In genomic region chrX:101708180-101708579, GRCh38 we compare ENCODE assay signal across 30 cellular contexts. TPM values are rescaled to one million over a fixed set of nuclear protein-coding genes. Genes with fewer than 3 reads are reported as not detected.
DNase-seq lines count a peak whose midpoint lies in the region; TF ChIP-seq lines count a peak whose summit lies in the region.
"Had no signal": no experiment of that assay in that cellular context is flagged by ENCODE, and none has a peak within 500 bp of the region (broad histone marks: within the 10 kb centered on the region; RNA-seq: fewer than 3 reads in every experiment).

No MANE protein-coding gene starts in this region.

- intact Hi-C loops in transverse colon (cut with DNase I; ENCODE audit: low total_unique reads), result no loop called here

- no peaks in the 10 kb centered on the region for H3K4me1 ChIP-seq in hepatocyte (ENCODE audit: insufficient read depth)
- no peaks in the 10 kb centered on the region for H3K4me1 ChIP-seq in transverse colon
- H3K4me1 ChIP-seq: breast epithelium, Caco-2, colonic mucosa, heart left ventricle, prostate gland, spleen, tibial artery had no signal

- in situ Hi-C loops in transverse colon (cut with MboI; ENCODE audit: low pct_ligation_motif_present in 1 of 4, low pct_unique_long_range_greater_than_20kb in 1 of 4, low sequenced_read_pairs in 3 of 4), result no loop called here

- no peaks in the 10 kb centered on the region for H3K27me3 Mint-ChIP-seq in brain
- H3K27me3 Mint-ChIP-seq in mesothelial cell of epicardium (ENCODE audit: low read depth), result no peaks in the 10 kb centered on the region
- H3K27me3 Mint-ChIP-seq: activated B cell treated with CpG ODN at 0.5 μM for 24 hours; activated CD4-positive, alpha-beta memory T cell treated with anti-CD3 and anti-CD28 coated beads for 36 hours; IgD-negative memory B cell; stimulated activated naive CD8-positive, alpha-beta T cell treated with anti-CD3 and anti-CD28 coated beads, Interleukin-15, Interleukin-2, amounts not matched to agents 100 ng/mL and 50 ng/mL, for 24 hours had no signal

- no peaks in the 10 kb centered on the region for H4K20me1 ChIP-seq in hepatocyte (ENCODE audit: insufficient read depth, poor library complexity, severe bottlenecking)

- no peak for TF ChIP-seq EP300 in transverse colon (IDR thresholded peaks at IDR 0.05; ENCODE audit: low read depth)

- no peak overlapping the region for H2AFZ ChIP-seq in hepatocyte

- H3K4me3 Mint-ChIP-seq in brain (peak overlapping the region in 1 of 5 experiments; percentile 3), mesothelial cell of epicardium (no peak overlapping the region)
- H3K4me3 Mint-ChIP-seq: activated B cell treated with CpG ODN at 0.5 μM for 24 hours; activated CD4-positive, alpha-beta memory T cell treated with anti-CD3 and anti-CD28 coated beads for 36 hours; activated naive CD8-positive, alpha-beta T cell treated with anti-CD3 and anti-CD28 coated beads, Interleukin-2, amount 50 U/mL, for 24 hours; H9; IgD-negative memory B cell; neural crest cell; stimulated activated naive CD8-positive, alpha-beta T cell treated with anti-CD3 and anti-CD28 coated beads, Interleukin-15, Interleukin-2, amounts not matched to agents 100 ng/mL and 50 ng/mL, for 24 hours had no signal

- no peaks in the 10 kb centered on the region for H3K9me2 ChIP-seq in hepatocyte (replicated peaks; ENCODE audit: insufficient read depth)

- H3K36me3 ChIP-seq in hepatocyte (replicated peaks; ENCODE audit: insufficient read depth, low read depth) (no peaks in the 10 kb centered on the region), transverse colon (no peaks in the 10 kb centered on the region)
- H3K36me3 ChIP-seq: breast epithelium, colonic mucosa, heart left ventricle, prostate gland, spleen, tibial artery had no signal

- no peak for TF ChIP-seq CTCF in brain (conservative IDR thresholded peaks at IDR 0.05)
- no peak for TF ChIP-seq CTCF in mesothelial cell of epicardium (IDR thresholded peaks at IDR 0.05; ENCODE audit: unreplicated experiment)
- TF ChIP-seq CTCF in hepatocyte (IDR thresholded peaks at IDR 0.05; ENCODE audit: poor library complexity), result no peak
- TF ChIP-seq CTCF in transverse colon (IDR thresholded peaks at IDR 0.05), result no peak

- H3K27me3 ChIP-seq in hepatocyte, result no peaks in the 10 kb centered on the region
- no peaks in the 10 kb centered on the region for H3K27me3 ChIP-seq in transverse colon
- H3K27me3 ChIP-seq: colonic mucosa, heart left ventricle, spleen, tibial artery had no signal

- no peaks in the 10 kb centered on the region for H3K9me3 Mint-ChIP-seq in brain
- peaks cover 22% of the 10 kb centered on the region for H3K9me3 Mint-ChIP-seq in mesothelial cell of epicardium
- H3K9me3 Mint-ChIP-seq: activated B cell treated with CpG ODN at 0.5 μM for 24 hours; activated CD4-positive, alpha-beta memory T cell treated with anti-CD3 and anti-CD28 coated beads for 36 hours; activated naive CD8-positive, alpha-beta T cell treated with anti-CD3 and anti-CD28 coated beads, Interleukin-2, amount 50 U/mL, for 24 hours; IgD-negative memory B cell; stimulated activated naive CD8-positive, alpha-beta T cell treated with anti-CD3 and anti-CD28 coated beads, Interleukin-15, Interleukin-2, amounts not matched to agents 100 ng/mL and 50 ng/mL, for 24 hours had no signal

- H3K4me2 ChIP-seq in hepatocyte, result no peak overlapping the region

- H3K27ac ChIP-seq in hepatocyte (no peak overlapping the region), transverse colon (no peak overlapping the region)
- H3K27ac ChIP-seq: breast epithelium, colonic mucosa, heart left ventricle, prostate gland, spleen, tibial artery had no signal

- WGBS in hepatocyte (ENCODE audit: low lambda C conversion rate, missing lambda C conversion rate), result 44% methylated on average over 3 of the region's 3 CpGs
- 67 to 70% methylated on average over 2 to 3 of the region's 3 CpGs for WGBS in transverse colon (ENCODE audit: low coverage in 1 of 2), 2 donors

- H3K9me3 ChIP-seq in hepatocyte (ENCODE audit: low read depth) (no peaks in the 10 kb centered on the region), transverse colon (no peaks in the 10 kb centered on the region)
- H3K9me3 ChIP-seq: breast epithelium, Caco-2, colonic mucosa, heart left ventricle, prostate gland, spleen, tibial artery had no signal

- H3K4me1 Mint-ChIP-seq in brain (peaks cover 15% of the 10 kb centered on the region), mesothelial cell of epicardium (peaks cover 3% of the 10 kb centered on the region)
- H3K4me1 Mint-ChIP-seq: activated B cell treated with CpG ODN at 0.5 μM for 24 hours; activated naive CD8-positive, alpha-beta T cell treated with anti-CD3 and anti-CD28 coated beads, Interleukin-2, amount 50 U/mL, for 24 hours; IgD-negative memory B cell had no signal

- no peak overlapping the region for H3K4me3 ChIP-seq in hepatocyte
- H3K4me3 ChIP-seq in transverse colon, result no peak overlapping the region
- H3K4me3 ChIP-seq: breast epithelium, colonic mucosa, heart left ventricle, prostate gland, spleen, tibial artery had no signal

- no peak for TF ChIP-seq POLR2A in transverse colon (IDR thresholded peaks at IDR 0.05)

- no peaks in the 10 kb centered on the region for H3K79me2 ChIP-seq in hepatocyte

- DNase-seq in NCI-H748 (lab: John Stamatoyannopoulos, UW; ENCODE audit: unreplicated experiment) (peak; percentile 32), NCI-H748 treated with DMSO at 0.1 percent for 48 hours (lab: John Stamatoyannopoulos, UW) (no peak), mesothelial cell of epicardium (ENCODE audit: low spot score in 2 of 2, unreplicated experiment in 2 of 2) (no peak), hepatocyte (ENCODE audit: low spot score) (no peak), NCI-H82 treated with DMSO at 0.1 percent for 48 hours (lab: John Stamatoyannopoulos, UW; ENCODE audit: unreplicated experiment) (no peak), transverse colon (no peak)
- no peak for DNase-seq in activated CD4-positive, alpha-beta T cell treated with anti-CD3 and anti-CD28 coated beads, Interleukin-2, amount 50 U/mL, for 1 hour
- DNase-seq: activated B cell treated with CpG ODN at 0.5 μM for 24 hours; activated CD4-positive, alpha-beta memory T cell treated with anti-CD3 and anti-CD28 coated beads for 36 hours; activated effector memory CD4-positive, alpha-beta T cell treated with anti-CD3 and anti-CD28 coated beads, Interleukin-2, amount 50 U/mL, for 16 hours; activated naive CD8-positive, alpha-beta T cell treated with anti-CD3 and anti-CD28 coated beads, Interleukin-2, amount 50 U/mL, for 24 hours; Caco-2; colonic mucosa; GDM1; H9; heart left ventricle; NCI-H1417 treated with DMSO at 0.1 percent for 48 hours; NCI-H2107; NCI-H526; spleen; stimulated activated CD4-positive, alpha-beta T cell treated with anti-CD3 and anti-CD28 coated beads, Interleukin-4, amount 100 ng/mL, for 24 hours; T1000; tibial artery had no signal

- H3K36me3 Mint-ChIP-seq in brain, result no peaks in the 10 kb centered on the region
- H3K36me3 Mint-ChIP-seq in mesothelial cell of epicardium, result no peaks in the 10 kb centered on the region
- H3K36me3 Mint-ChIP-seq: activated CD4-positive, alpha-beta memory T cell treated with anti-CD3 and anti-CD28 coated beads for 36 hours; IgD-negative memory B cell had no signal

- peak overlapping the region in 3 of 5 experiments; percentile 65 to 90 (median 78) for H3K27ac Mint-ChIP-seq in brain
- H3K27ac Mint-ChIP-seq in mesothelial cell of epicardium, result peak overlapping the region; percentile 22
- H3K27ac Mint-ChIP-seq: activated B cell treated with CpG ODN at 0.5 μM for 24 hours; activated CD4-positive, alpha-beta memory T cell treated with anti-CD3 and anti-CD28 coated beads for 36 hours; activated naive CD8-positive, alpha-beta T cell treated with anti-CD3 and anti-CD28 coated beads, Interleukin-2, amount 50 U/mL, for 24 hours; H9; stimulated activated naive CD8-positive, alpha-beta T cell treated with anti-CD3 and anti-CD28 coated beads, Interleukin-15, Interleukin-2, amounts not matched to agents 100 ng/mL and 50 ng/mL, for 24 hours had no signal

RNA-seq across cellular contexts. Expression of gene ARMCX2, which starts 48.5 kb away (rescaled TPM):
- polyA plus RNA-seq in brain (ENCODE audit: insufficient read depth, low read depth, low replicate concordance) (31.1 TPM), hepatocyte (13.3 and 19.0 TPM in 2 replicates)
- total RNA-seq in mesothelial cell of epicardium (110 to 119 TPM (median 116 TPM) in 3 replicates), hepatocyte (63.9 and 64.5 TPM in 2 replicates), transverse colon (10 to 100 TPM in 1 of 4 donors, 1 to 10 TPM in 3; 5.9 to 11.7 (median 6.7) TPM)
- total RNA-seq: Caco-2, MCF 10A had no signal
